7 cellular contexts compared by ENCODE assay signal in genomic region chr4:140252742-140253555, GRCh38.
DNase-seq lines count a peak whose midpoint lies in the region; ATAC-seq, FAIRE-seq and TF ChIP-seq lines count a peak whose summit lies in the region.

No MANE protein-coding gene starts in this region.

- H2AFZ ChIP-seq in HepG2 (ENCODE audit: low read length): no peak overlapping the region

- H3K27me3 ChIP-seq in HepG2 (ENCODE audit: control insufficient read depth in 1 of 2, insufficient read depth in 2 of 2, low read length in 2 of 2): peaks cover 2 to 8% of the 10 kb centered on the region in 2 experiments; a peak in 2 of 5 replicates

- no peaks in the 10 kb centered on the region for H3K9me3 ChIP-seq in HepG2 (ENCODE audit: low read length)

- CTCF ChIA-PET in HepG2 (lab: Yijun Ruan, JAX; ENCODE audit: low intra/inter-chr PET ratio, low total read pairs): interaction anchor here (0.6 to 2.9 kb wide), 3 partner anchors 201 to 650 kb away, joined by 3 to 18 read pairs (median 5); no protein-coding TSS in a partner anchor

- in situ Hi-C loops in HepG2 (cut with HindIII; ENCODE audit: extremely low pct_ligation_motif_present, low pct_unique_long_range_greater_than_20kb): loop anchor here (5.0 kb wide), 3 partner anchors 101 to 596 kb away; partner anchors contain the start of gene MAML3

- no peak for FAIRE-seq in HepG2 (lab: Jason Lieb, UNC)

- 2% methylated on average over 25 of the region's 72 CpGs for WGBS in HepG2 (ENCODE audit: low lambda C conversion rate)

- DNase-seq in NCI-H345 treated with DMSO at 0.1 percent for 48 hours (lab: John Stamatoyannopoulos, UW; ENCODE audit: unreplicated experiment): peak; percentile 52
- DNase-seq in activated CD4-positive, alpha-beta T cell treated with anti-CD3 and anti-CD28 coated beads, Interleukin-2, amount 50 U/mL, for 24 hours (ENCODE audit: low read depth in 1 of 2, low spot score in 1 of 2): peak; percentile 22 to 36
- DNase-seq in dermis blood vessel endothelial cell: peak; percentile 91
- no peak for DNase-seq in HepG2 (ENCODE audit: low spot score)
- peak; percentile 54 for DNase-seq in stimulated activated CD4-positive, alpha-beta T cell treated with anti-CD3 and anti-CD28 coated beads, Interleukin-2, amount 100 ng/mL, for 4 hours (ENCODE audit: low read depth)

- no peak for TF ChIP-seq POLR2A in HepG2 (IDR thresholded peaks at IDR 0.05; ENCODE audit: insufficient read depth in 1 of 2, low read depth in 2 of 2, low read length in 2 of 2)

- H3K4me2 ChIP-seq in HepG2 (ENCODE audit: low read depth, low read length): peak overlapping the region; percentile 67

- BruUV-seq in HepG2 (replicated peaks; lab: Mats Ljungman, UMichigan): no TSS peak

- peak; percentile 66 for TF ChIP-seq RAD21 in HepG2 (CRISPR knock-in tag; IDR thresholded peaks at IDR 0.05)

- no peaks in the 10 kb centered on the region for H4K20me1 ChIP-seq in HepG2 (ENCODE audit: insufficient read depth, low read length)

- TF ChIP-seq EP300 in HepG2 (IDR thresholded peaks at IDR 0.05; ENCODE audit: low read depth in 2 of 2, low read length in 2 of 2) (no peak), HepG2 (CRISPR knock-in tag; IDR thresholded peaks at IDR 0.05; ENCODE audit: borderline replicate concordance) (no peak)

- no peaks in the 10 kb centered on the region for H3K36me3 ChIP-seq in HepG2 (replicated peaks in 1 of 2; ENCODE audit: control insufficient read depth in 1 of 2, insufficient read depth in 2 of 2, low read length in 2 of 2)

- no peaks in the 10 kb centered on the region for H3K79me2 ChIP-seq in HepG2 (ENCODE audit: insufficient read depth, low read length)

- H3K9ac ChIP-seq in HepG2 (ENCODE audit: insufficient read depth, low read depth, low read length): 0 out of 2 replicates have a peak overlapping the region, but pooled peaks have one; percentile 24

- no peak overlapping the region for H3K27ac ChIP-seq in HepG2 (ENCODE audit: extremely low read length, insufficient read depth, low read length)

- peak; percentile 89 for TF ChIP-seq CTCF in GM12875 (IDR thresholded peaks at IDR 0.05; ENCODE audit: borderline replicate concordance, insufficient read depth, low read depth, low read length)
- TF ChIP-seq CTCF in HepG2 (CRISPR knock-in tag; IDR thresholded peaks at IDR 0.05): peak; percentile 76

- ATAC-seq in HG02981 (IDR thresholded peaks at IDR 0.05; ENCODE audit: unreplicated experiment) (peak; percentile 65), HepG2 (peak; percentile 90)

- H3K4me1 ChIP-seq in HepG2 (ENCODE audit: insufficient read depth, low read length): peaks cover 43% of the 10 kb centered on the region

- POLR2A ChIA-PET in HepG2 (lab: Yijun Ruan, JAX): no interaction called here

- H3K4me3 ChIP-seq in GM12875 (ENCODE audit: low read depth, low read length) (no peak overlapping the region), HepG2 (replicated peaks in 1 of 3; ENCODE audit: insufficient read depth in 1 of 3, low read depth in 2 of 3, low read length in 3 of 3) (peak overlapping the region; percentile 38 to 67 (median 50); a peak in 5 of 6 replicates)

- intact Hi-C loops in HepG2 (cut with micrococcal nuclease; ENCODE audit: unreplicated experiment): loop anchor here (1.0 to 2.0 kb wide), 4 partner anchors 99 to 598 kb away; partner anchors contain the start of gene MAML3

TF ChIP-seq in HepG2, 621 proteins besides CTCF, POLR2A, EP300 and RAD21 (continues in another document):
- TF ChIP-seq MAX (IDR thresholded peaks at IDR 0.05) (peak; percentile 67), NPAS2 (CRISPR knock-in tag; IDR thresholded peaks at IDR 0.05; ENCODE audit: borderline replicate concordance) (no peak), CREB3 (CRISPR knock-in tag; IDR thresholded peaks at IDR 0.05) (no peak), NFIB (CRISPR knock-in tag; IDR thresholded peaks at IDR 0.05; ENCODE audit: borderline replicate concordance) (no peak), ZNF501 (CRISPR knock-in tag; IDR thresholded peaks at IDR 0.05) (peak; percentile 30; the same call in 1 of the 2 replicates), SMC3 (IDR thresholded peaks at IDR 0.05; ENCODE audit: low read length) (peak; percentile 26; the same call in 1 of the 2 replicates), CBX2 (IDR thresholded peaks at IDR 0.05; ENCODE audit: low read depth, low read length) (no peak), CBX2 (CRISPR knock-in tag; IDR thresholded peaks at IDR 0.05; ENCODE audit: low read depth) (0 out of 2 replicates have a peak, but pooled peaks have one; percentile 67), SMARCC2 (IDR thresholded peaks at IDR 0.05) (no peak), ZNF362 (CRISPR knock-in tag; IDR thresholded peaks at IDR 0.05; ENCODE audit: borderline replicate concordance) (0 out of 2 replicates have a peak, but pooled peaks have one; percentile 20), ZNF564 (CRISPR knock-in tag; IDR thresholded peaks at IDR 0.05) (no peak), RBFOX2 (IDR thresholded peaks at IDR 0.05; ENCODE audit: low read depth, low read length) (no peak), ZNF274 (CRISPR knock-in tag; IDR thresholded peaks at IDR 0.05) (no peak), PCBP1 (IDR thresholded peaks at IDR 0.05; ENCODE audit: borderline replicate concordance, low read depth, low read length) (0 out of 2 replicates have a peak, but pooled peaks have one; percentile 16), SOX5 (CRISPR knock-in tag; IDR thresholded peaks at IDR 0.05; ENCODE audit: borderline replicate concordance) (peak; percentile 52; the same call in 1 of the 2 replicates), ZNF687 (CRISPR knock-in tag; IDR thresholded peaks at IDR 0.05) (peak; percentile 72), ZBTB7A (CRISPR knock-in tag; IDR thresholded peaks at IDR 0.05) (0 out of 2 replicates have a peak, but pooled peaks have one; percentile 29), ZSCAN31 (CRISPR knock-in tag; IDR thresholded peaks at IDR 0.05; ENCODE audit: low read depth) (0 out of 2 replicates have a peak, but pooled peaks have one; percentile 30), YY1 (IDR thresholded peaks at IDR 0.05; ENCODE audit: insufficient read depth, insufficient replicate concordance, low read depth, low read length) (peak; percentile 38), HOXA3 (CRISPR knock-in tag; IDR thresholded peaks at IDR 0.05) (peak; percentile 39; the same call in 1 of the 2 replicates), ZFX (CRISPR knock-in tag; IDR thresholded peaks at IDR 0.05; ENCODE audit: low read depth) (peak; percentile 60), KMT2B (CRISPR knock-in tag; IDR thresholded peaks at IDR 0.05) (no peak), ERF (CRISPR knock-in tag; IDR thresholded peaks at IDR 0.05) (0 out of 2 replicates have a peak, but pooled peaks have one; percentile 29), FOXA1 (IDR thresholded peaks at IDR 0.05) (no peak), FOXA1 (CRISPR knock-in tag; IDR thresholded peaks at IDR 0.05) (no peak), ZFY (CRISPR knock-in tag; IDR thresholded peaks at IDR 0.05) (peak; percentile 37)
